ENCODE assay signal across 1 cellular context in genomic region chr5:154044585-154044984, GRCh38.
A peak's percentile ranks its signal among the peaks of the same experiment; 100 is the strongest.
TF ChIP-seq lines count a peak whose summit lies in the region.

No MANE protein-coding gene starts in this region.

TF ChIP-seq in GM12878, 131 proteins besides CTCF, POLR2A, EP300 and RAD21:
- no peak for TF ChIP-seq NFYA (IDR thresholded peaks at IDR 0.05; ENCODE audit: borderline replicate concordance, low read depth, low read length)
- peak; percentile 22; the same call in 1 of the 2 replicates for TF ChIP-seq ZBTB40 (IDR thresholded peaks at IDR 0.05; ENCODE audit: borderline replicate concordance)
